In the genomic region with DNA sequence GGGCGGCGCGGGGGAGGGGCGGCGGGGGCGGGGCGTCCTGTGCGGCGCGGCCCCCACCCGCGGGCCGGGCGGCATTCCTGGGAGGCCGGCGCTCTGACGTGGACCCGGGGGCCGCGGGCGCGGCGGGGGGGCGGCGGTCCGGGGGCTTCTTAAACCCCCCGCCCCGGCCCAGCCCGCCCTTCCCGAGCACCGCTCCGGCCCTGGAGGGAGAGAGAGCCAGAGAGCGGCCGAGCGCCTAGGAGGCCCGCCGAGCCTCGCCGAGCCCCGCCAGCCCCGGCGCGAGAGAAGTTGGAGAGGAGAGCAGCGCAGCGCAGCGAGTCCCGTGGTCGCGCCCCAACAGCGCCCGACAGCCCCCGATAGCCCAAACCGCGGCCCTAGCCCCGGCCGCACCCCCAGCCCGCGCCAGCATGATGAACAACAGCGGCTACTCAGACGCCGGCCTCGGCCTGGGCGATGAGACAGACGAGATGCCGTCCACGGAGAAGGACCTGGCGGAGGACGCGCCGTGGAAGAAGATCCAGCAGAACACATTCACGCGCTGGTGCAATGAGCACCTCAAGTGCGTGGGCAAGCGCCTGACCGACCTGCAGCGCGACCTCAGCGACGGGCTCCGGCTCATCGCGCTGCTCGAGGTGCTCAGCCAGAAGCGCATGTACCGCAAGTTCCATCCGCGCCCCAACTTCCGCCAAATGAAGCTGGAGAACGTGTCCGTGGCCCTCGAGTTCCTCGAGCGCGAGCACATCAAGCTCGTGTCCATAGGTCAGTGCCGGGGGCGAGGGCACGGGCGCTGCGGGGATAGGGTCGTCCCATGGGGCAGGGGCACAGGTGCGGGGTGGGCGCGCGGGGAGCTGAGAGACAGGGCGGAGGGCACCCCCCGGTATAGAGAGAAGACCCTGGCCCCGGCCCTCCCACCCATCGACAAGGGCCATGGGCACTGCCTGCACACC, we compare ENCODE assay signal across 1 cellular context.
A peak's percentile ranks its signal among the peaks of the same experiment; 100 is the strongest.
TF ChIP-seq lines count a peak whose summit lies in the region.

A gene with protein sequence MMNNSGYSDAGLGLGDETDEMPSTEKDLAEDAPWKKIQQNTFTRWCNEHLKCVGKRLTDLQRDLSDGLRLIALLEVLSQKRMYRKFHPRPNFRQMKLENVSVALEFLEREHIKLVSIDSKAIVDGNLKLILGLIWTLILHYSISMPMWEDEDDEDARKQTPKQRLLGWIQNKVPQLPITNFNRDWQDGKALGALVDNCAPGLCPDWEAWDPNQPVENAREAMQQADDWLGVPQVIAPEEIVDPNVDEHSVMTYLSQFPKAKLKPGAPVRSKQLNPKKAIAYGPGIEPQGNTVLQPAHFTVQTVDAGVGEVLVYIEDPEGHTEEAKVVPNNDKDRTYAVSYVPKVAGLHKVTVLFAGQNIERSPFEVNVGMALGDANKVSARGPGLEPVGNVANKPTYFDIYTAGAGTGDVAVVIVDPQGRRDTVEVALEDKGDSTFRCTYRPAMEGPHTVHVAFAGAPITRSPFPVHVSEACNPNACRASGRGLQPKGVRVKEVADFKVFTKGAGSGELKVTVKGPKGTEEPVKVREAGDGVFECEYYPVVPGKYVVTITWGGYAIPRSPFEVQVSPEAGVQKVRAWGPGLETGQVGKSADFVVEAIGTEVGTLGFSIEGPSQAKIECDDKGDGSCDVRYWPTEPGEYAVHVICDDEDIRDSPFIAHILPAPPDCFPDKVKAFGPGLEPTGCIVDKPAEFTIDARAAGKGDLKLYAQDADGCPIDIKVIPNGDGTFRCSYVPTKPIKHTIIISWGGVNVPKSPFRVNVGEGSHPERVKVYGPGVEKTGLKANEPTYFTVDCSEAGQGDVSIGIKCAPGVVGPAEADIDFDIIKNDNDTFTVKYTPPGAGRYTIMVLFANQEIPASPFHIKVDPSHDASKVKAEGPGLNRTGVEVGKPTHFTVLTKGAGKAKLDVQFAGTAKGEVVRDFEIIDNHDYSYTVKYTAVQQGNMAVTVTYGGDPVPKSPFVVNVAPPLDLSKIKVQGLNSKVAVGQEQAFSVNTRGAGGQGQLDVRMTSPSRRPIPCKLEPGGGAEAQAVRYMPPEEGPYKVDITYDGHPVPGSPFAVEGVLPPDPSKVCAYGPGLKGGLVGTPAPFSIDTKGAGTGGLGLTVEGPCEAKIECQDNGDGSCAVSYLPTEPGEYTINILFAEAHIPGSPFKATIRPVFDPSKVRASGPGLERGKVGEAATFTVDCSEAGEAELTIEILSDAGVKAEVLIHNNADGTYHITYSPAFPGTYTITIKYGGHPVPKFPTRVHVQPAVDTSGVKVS (N-terminal part only) (plus strand): TSS at position 176 of the 947 bp plus-strand sequence. CDS start 232 bp downstream, at position 408.

TF ChIP-seq in endothelial cell of umbilical vein, 7 proteins besides CTCF, POLR2A, EP300 and RAD21:
- TF ChIP-seq EZH2 (IDR thresholded peaks at IDR 0.05; ENCODE audit: borderline replicate concordance, low read depth, low read length, severe bottlenecking) (no peak), POLR2AphosphoS5 (IDR thresholded peaks at IDR 0.05; ENCODE audit: insufficient read depth, low read depth, low read length) (peak; percentile 72)
- TF ChIP-seq, protein P1, sequence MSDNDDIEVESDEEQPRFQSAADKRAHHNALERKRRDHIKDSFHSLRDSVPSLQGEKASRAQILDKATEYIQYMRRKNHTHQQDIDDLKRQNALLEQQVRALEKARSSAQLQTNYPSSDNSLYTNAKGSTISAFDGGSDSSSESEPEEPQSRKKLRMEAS (IDR thresholded peaks at IDR 0.05; ENCODE audit: insufficient read depth, insufficient read length): no peak
